8 cellular contexts compared by ENCODE assay signal in genomic region chr4:168480991-168481588, GRCh38. TPM values are rescaled to one million over a fixed set of nuclear protein-coding genes. Genes with fewer than 3 reads are reported as not detected.
DNase-seq lines count a peak whose midpoint lies in the region; ATAC-seq, FAIRE-seq and TF ChIP-seq lines count a peak whose summit lies in the region.

No MANE protein-coding gene starts in this region.

- TF ChIP-seq CTCF in MCF 10A (IDR thresholded peaks at IDR 0.05; ENCODE audit: unreplicated experiment) (no peak), keratinocyte (optimal IDR thresholded peaks at IDR 0.05 in 1 of 3, IDR thresholded peaks at IDR 0.05 in 1 of 3, conservative IDR thresholded peaks at IDR 0.05 in 1 of 3; ENCODE audit: extremely low read depth in 1 of 3, insufficient read depth in 2 of 3, low read length in 3 of 3) (no peak)

- H3K27ac Mint-ChIP-seq in MCF 10A (ENCODE audit: low read depth, unreplicated experiment) = peak overlapping the region; percentile 95

- H3K27me3 ChIP-seq in HUES64 (ENCODE audit: insufficient read depth, low read length) = peaks cover 29% of the 10 kb centered on the region
- no peaks in the 10 kb centered on the region for H3K27me3 ChIP-seq in keratinocyte (ENCODE audit: control insufficient read depth, extremely low read depth, insufficient read depth, low read length)

- H3K9ac ChIP-seq in HUES64 (ENCODE audit: low read depth, low read length) (no peak overlapping the region), keratinocyte (ENCODE audit: control insufficient read depth, extremely low read depth, insufficient read depth, low read length) (peak overlapping the region; percentile 80)

- no peaks in the 10 kb centered on the region for H3K9me1 ChIP-seq in keratinocyte (ENCODE audit: control insufficient read depth, extremely low read depth, insufficient read depth, low read length)

- H3K27ac ChIP-seq in HUES64 (ENCODE audit: low read depth, low read length) (no peak overlapping the region), keratinocyte (ENCODE audit: control insufficient read depth, insufficient read depth, low read length) (peak overlapping the region; percentile 85)

- peak; percentile 87 for DNase-seq in COLO829 (ENCODE audit: low spot score)
- DNase-seq in T follicular helper cell (ENCODE audit: low read depth) = peak; percentile 28
- DNase-seq in MCF 10A (ENCODE audit: unreplicated experiment) = peak; percentile 81
- no peak for DNase-seq in keratinocyte (ENCODE audit: low read depth, low spot score)
- DNase-seq in stimulated activated CD4-positive, alpha-beta T cell treated with anti-CD3 and anti-CD28 coated beads, Interleukin-4, amount 100 ng/mL, for 1 hour = peak; percentile 11
- DNase-seq in NCI-H446 treated with DMSO at 0.1 percent for 48 hours (lab: John Stamatoyannopoulos, UW) = no peak

- no peaks in the 10 kb centered on the region for H4K20me1 ChIP-seq in keratinocyte (ENCODE audit: control insufficient read depth, extremely low read depth, insufficient read depth, low read length)

- H3K4me3 ChIP-seq in HUES64 (ENCODE audit: low read length) (peak overlapping the region; percentile 72), keratinocyte (ENCODE audit: control insufficient read depth in 2 of 3, extremely low read depth in 1 of 3, insufficient read depth in 2 of 3, low read depth in 1 of 3, low read length in 3 of 3) (peak overlapping the region; percentile 71 to 79 (median 73))

- H3K4me1 ChIP-seq in HUES64 (ENCODE audit: insufficient read depth, low read length) (peaks cover 10% of the 10 kb centered on the region), keratinocyte (ENCODE audit: control insufficient read depth, extremely low read depth, insufficient read depth, low read length) (peaks cover 31% of the 10 kb centered on the region)

- dilution Hi-C loops in keratinocyte (cut with MboI; ENCODE audit: extremely low pct_ligation_motif_present, low sequenced_read_pairs) = no loop called here

- peak overlapping the region; percentile 23 for H2AFZ ChIP-seq in keratinocyte (ENCODE audit: control insufficient read depth, low read length)

- ATAC-seq in GM21360 (IDR thresholded peaks at IDR 0.05; ENCODE audit: unreplicated experiment) = peak; percentile 32

- H3K27me3 Mint-ChIP-seq in MCF 10A (ENCODE audit: insufficient read depth, unreplicated experiment) = no peaks in the 10 kb centered on the region

- no peaks in the 10 kb centered on the region for H3K9me3 Mint-ChIP-seq in MCF 10A (ENCODE audit: unreplicated experiment)

- peaks cover 13% of the 10 kb centered on the region for H3K36me3 Mint-ChIP-seq in MCF 10A (ENCODE audit: insufficient read depth, unreplicated experiment)

- peaks cover 6% of the 10 kb centered on the region for H3K79me2 ChIP-seq in keratinocyte (ENCODE audit: control insufficient read depth, insufficient read depth, low read length)

- BruUV-seq in MCF 10A (replicated peaks; lab: Mats Ljungman, UMichigan) = no TSS peak

- peak overlapping the region; percentile 84 for H3K4me2 ChIP-seq in keratinocyte (ENCODE audit: control insufficient read depth, extremely low read depth, insufficient read depth, low read depth, low read length)

- peaks cover 26% of the 10 kb centered on the region for H3K4me1 Mint-ChIP-seq in MCF 10A (ENCODE audit: insufficient read depth, unreplicated experiment)

- intact Hi-C loops in MCF 10A (cut with micrococcal nuclease) = loop anchor here (1.0 to 10.0 kb wide), 2 partner anchors 163 to 296 kb away; partner anchors contain the start of gene DDX60

- no peaks in the 10 kb centered on the region for H3K9me3 ChIP-seq in HUES64 (ENCODE audit: insufficient read depth, low read depth, low read length)
- no peaks in the 10 kb centered on the region for H3K9me3 ChIP-seq in keratinocyte (ENCODE audit: control insufficient read depth, low read depth, low read length)

- 86% methylated on average over 7 of the region's 7 CpGs for WGBS in HUES64

- CTCF ChIA-PET in MCF 10A (lab: Yijun Ruan, JAX) = interaction anchor here (0.7 kb wide), 1 partner anchor 34 kb away, joined by 4 read pairs; no protein-coding TSS in a partner anchor

- peak; percentile 92 for FAIRE-seq in keratinocyte (lab: Jason Lieb, UNC)

- POLR2A ChIA-PET in MCF 10A (lab: Yijun Ruan, JAX) = interaction anchor here (0.6 to 2.5 kb wide), 5 partner anchors 14 to 986 kb away, joined by 3 to 14 read pairs (median 5); partner anchors contain the start of gene DDX60

- peak overlapping the region; percentile 96 for H3K4me3 Mint-ChIP-seq in MCF 10A (ENCODE audit: unreplicated experiment)

- H3K36me3 ChIP-seq in HUES64 (ENCODE audit: insufficient read depth, low read length) = no peaks in the 10 kb centered on the region
- H3K36me3 ChIP-seq in keratinocyte (ENCODE audit: control insufficient read depth in 2 of 2, extremely low read depth in 1 of 2, insufficient read depth in 2 of 2, low read length in 2 of 2) = no peaks in the 10 kb centered on the region

RNA-seq across cellular contexts. Expression of gene DDX60L, which starts 0.8 kb away (rescaled TPM):
- 0.45 TPM for polyA plus RNA-seq in HUES64 (2013, experiment 1 of 2)
- polyA plus RNA-seq in HUES64 (2013, experiment 2 of 2) = 0.57 TPM
- 3.4 and 6.1 TPM in 2 replicates for total RNA-seq in MCF 10A (2022)
- polyA plus RNA-seq in keratinocyte = 20.9 to 33.6 TPM (median 23.2 TPM) in 3 replicates
- 3.1 TPM for polyA plus RNA-seq in keratinocyte (2011; ENCODE audit: low read depth)
- polyA plus RNA-seq in keratinocyte (2011; cell fraction: cytosol; rRNA removed) = 7.2 and 18.2 TPM in 2 replicates
- polyA plus RNA-seq in keratinocyte (2011; cell fraction: nucleus; rRNA removed) = 37.2 and 49.9 TPM in 2 replicates
- 2.8 and 19.9 TPM in 2 replicates for polyA plus RNA-seq in keratinocyte (2012; ENCODE audit: low replicate concordance)
- polyA minus RNA-seq in keratinocyte = 12.6 to 43.9 TPM (median 28.2 TPM) in 3 replicates
- polyA minus RNA-seq in keratinocyte (2011; cell fraction: cytosol; rRNA and poly(A)+ RNA removed) = 14.4 TPM
- 66.7 and 96.2 TPM in 2 replicates for polyA minus RNA-seq in keratinocyte (2011; cell fraction: nucleus; rRNA and poly(A)+ RNA removed)

RNA-seq across cellular contexts. Expression of gene PALLD, which starts 15.8 kb away (rescaled TPM):
- polyA plus RNA-seq in HUES64 (2013, experiment 1 of 2) = 23.6 TPM
- polyA plus RNA-seq in HUES64 (2013, experiment 2 of 2) = 31.5 TPM
- 94.6 and 191 TPM in 2 replicates for total RNA-seq in MCF 10A (2022)
- polyA plus RNA-seq in keratinocyte = 83.5 to 152 TPM (median 136 TPM) in 3 replicates
- 223 TPM for polyA plus RNA-seq in keratinocyte (2011; ENCODE audit: low read depth)
- polyA plus RNA-seq in keratinocyte (2011; cell fraction: cytosol; rRNA removed) = 142 and 178 TPM in 2 replicates
- 226 and 245 TPM in 2 replicates for polyA plus RNA-seq in keratinocyte (2011; cell fraction: nucleus; rRNA removed)
- 131 and 170 TPM in 2 replicates for polyA plus RNA-seq in keratinocyte (2012; ENCODE audit: low replicate concordance)
- polyA minus RNA-seq in keratinocyte = 116 to 231 TPM (median 181 TPM) in 3 replicates
- polyA minus RNA-seq in keratinocyte (2011; cell fraction: cytosol; rRNA and poly(A)+ RNA removed) = 139 TPM
- polyA minus RNA-seq in keratinocyte (2011; cell fraction: nucleus; rRNA and poly(A)+ RNA removed) = 133 and 295 TPM in 2 replicates

Comparison
In these comparisons a context has a peak if more than half of its experiments do, and no peak if none do; other contexts are left out.
1. DNase-seq: peak in COLO829 (single experiment), T follicular helper cell (single experiment), MCF 10A (single experiment) and stimulated activated CD4-positive, alpha-beta T cell treated with anti-CD3 and anti-CD28 coated beads, Interleukin-4, amount 100 ng/mL, for 1 hour (single experiment); none in keratinocyte (single experiment) and NCI-H446 treated with DMSO at 0.1 percent for 48 hours (single experiment).